Comparison of ENCODE assay signal across 13 cellular contexts in genomic region chr9:110029815-110030480, GRCh38.
DNase-seq lines count a peak whose midpoint lies in the region; ATAC-seq, FAIRE-seq and TF ChIP-seq lines count a peak whose summit lies in the region.
"Had no signal": no experiment of that assay in that cellular context is flagged by ENCODE, and none has a peak within 500 bp of the region (broad histone marks: within the 10 kb centered on the region; RNA-seq: fewer than 3 reads in every experiment).

No MANE protein-coding gene starts in this region.

- H3K4me1 ChIP-seq in CD4-positive, CD25-positive, alpha-beta regulatory T cell (ENCODE audit: control insufficient read depth, insufficient read depth, low read length, poor library complexity, severe bottlenecking) = peaks cover 18% of the 10 kb centered on the region
- peaks cover 10% of the 10 kb centered on the region for H3K4me1 ChIP-seq in Loucy (ENCODE audit: insufficient read depth, low read length, poor library complexity, severe bottlenecking)
- peaks cover 57% of the 10 kb centered on the region for H3K4me1 ChIP-seq in endothelial cell of umbilical vein (ENCODE audit: control insufficient read depth, extremely low read depth, insufficient read depth, low read length)
- H3K4me1 ChIP-seq in neural progenitor cell = peaks cover 38% of the 10 kb centered on the region
- H3K4me1 ChIP-seq: pancreas had no signal

- no peaks in the 10 kb centered on the region for H3K36me3 Mint-ChIP-seq in CD4-positive, CD25-positive, alpha-beta regulatory T cell
- no peaks in the 10 kb centered on the region for H3K36me3 Mint-ChIP-seq in neural progenitor cell
- H3K36me3 Mint-ChIP-seq: IgD-negative memory B cell had no signal

- H3K27me3 Mint-ChIP-seq in CD4-positive, CD25-positive, alpha-beta regulatory T cell = no peaks in the 10 kb centered on the region
- H3K27me3 Mint-ChIP-seq in neural progenitor cell (ENCODE audit: insufficient read depth, low read depth) = peaks cover 2% of the 10 kb centered on the region
- H3K27me3 Mint-ChIP-seq: IgD-negative memory B cell had no signal

- FAIRE-seq in endothelial cell of umbilical vein (lab: Jason Lieb, UNC) = no peak
- FAIRE-seq: frontal cortex, pancreas had no signal

- TSS peak; percentile 63 for BruUV-seq in endothelial cell of umbilical vein (replicated peaks; lab: Mats Ljungman, UMichigan)

- no peaks in the 10 kb centered on the region for H3K9me1 ChIP-seq in endothelial cell of umbilical vein (replicated peaks; ENCODE audit: control insufficient read depth, extremely low read depth, insufficient read depth, low read length)

- H3K27me3 ChIP-seq in CD4-positive, CD25-positive, alpha-beta regulatory T cell (ENCODE audit: control insufficient read depth, insufficient read depth, low read length) = no peaks in the 10 kb centered on the region
- H3K27me3 ChIP-seq in Loucy (ENCODE audit: insufficient read depth, low read length, poor library complexity, severe bottlenecking) (no peaks in the 10 kb centered on the region), endothelial cell of umbilical vein (ENCODE audit: control insufficient read depth in 2 of 2, insufficient read depth in 2 of 2, low read length in 2 of 2) (no peaks in the 10 kb centered on the region), neural progenitor cell (no peaks in the 10 kb centered on the region)
- H3K27me3 ChIP-seq: pancreas had no signal

- peak overlapping the region; percentile 13 to 72 (median 49) for H3K4me3 Mint-ChIP-seq in CD4-positive, CD25-positive, alpha-beta regulatory T cell
- H3K4me3 Mint-ChIP-seq in neural progenitor cell = no peak overlapping the region
- H3K4me3 Mint-ChIP-seq: IgD-negative memory B cell had no signal

- H3K9ac ChIP-seq in Loucy (ENCODE audit: low read depth, low read length, poor library complexity, severe bottlenecking) (no peak overlapping the region), endothelial cell of umbilical vein (replicated peaks; ENCODE audit: extremely low read depth, insufficient read depth, low read length) (peak overlapping the region; percentile 81), neural progenitor cell (no peak overlapping the region)

- H3K79me2 ChIP-seq in Loucy (ENCODE audit: insufficient read depth, low read length) (no peaks in the 10 kb centered on the region), endothelial cell of umbilical vein (ENCODE audit: control insufficient read depth, insufficient read depth, low read length) (no peaks in the 10 kb centered on the region), neural progenitor cell (ENCODE audit: low read depth) (no peaks in the 10 kb centered on the region)

- TF ChIP-seq CTCF in Loucy (conservative IDR thresholded peaks at IDR 0.05; ENCODE audit: low read length) (no peak), endothelial cell of umbilical vein (IDR thresholded peaks at IDR 0.05; ENCODE audit: extremely low read depth in 1 of 2, insufficient read depth in 1 of 2, low read depth in 1 of 2, low read length in 2 of 2) (no peak), neural progenitor cell (IDR thresholded peaks at IDR 0.05) (no peak)

- H3F3A ChIP-seq in Loucy (ENCODE audit: low read depth) (no peaks in the 10 kb centered on the region), neural progenitor cell (ENCODE audit: low read depth) (peaks cover 20% of the 10 kb centered on the region)

- intact Hi-C loops in endothelial cell of umbilical vein (cut with micrococcal nuclease) = loop anchor here (1.0 kb wide), 3 partner anchors 18 to 123 kb away; no protein-coding TSS in a partner anchor

- dilution Hi-C loops in endothelial cell of umbilical vein (cut with MboI; ENCODE audit: extremely low pct_ligation_motif_present, low sequenced_read_pairs) = no loop called here

- no peak overlapping the region for H2AFZ ChIP-seq in Loucy (ENCODE audit: low read length)
- no peak overlapping the region for H2AFZ ChIP-seq in endothelial cell of umbilical vein (ENCODE audit: low read depth, low read length)
- peak overlapping the region; percentile 8 for H2AFZ ChIP-seq in neural progenitor cell (replicated peaks)

- no peaks in the 10 kb centered on the region for H3K36me3 ChIP-seq in CD4-positive, CD25-positive, alpha-beta regulatory T cell (ENCODE audit: control insufficient read depth, insufficient read depth, low read length)
- H3K36me3 ChIP-seq in Loucy (ENCODE audit: insufficient read depth, low read length) (no peaks in the 10 kb centered on the region), endothelial cell of umbilical vein (ENCODE audit: control insufficient read depth in 2 of 2, extremely low read depth in 1 of 2, insufficient read depth in 2 of 2, low read length in 2 of 2) (no peaks in the 10 kb centered on the region), neural progenitor cell (no peaks in the 10 kb centered on the region)
- H3K36me3 ChIP-seq: pancreas had no signal

- peaks cover 17 to 25% (median 19%) of the 10 kb centered on the region in 4 donors for H3K4me1 Mint-ChIP-seq in CD4-positive, CD25-positive, alpha-beta regulatory T cell
- H3K4me1 Mint-ChIP-seq in neural progenitor cell = peaks cover 40% of the 10 kb centered on the region

- POLR2A ChIA-PET in endothelial cell of umbilical vein (lab: Charles Lee) = interaction anchor here (1.0 to 2.8 kb wide), 5 partner anchors 14 to 123 kb away, joined by 3 to 16 read pairs (median 8); no protein-coding TSS in a partner anchor

- H3K9me2 ChIP-seq in Loucy (replicated peaks; ENCODE audit: low read depth, low read length) = no peaks in the 10 kb centered on the region

- peak in 2 of 3 donors; percentile 16 to 46 for DNase-seq in CD4-positive, CD25-positive, alpha-beta regulatory T cell
- DNase-seq in endothelial cell of umbilical vein (ENCODE audit: low read depth, low spot score) (peak; percentile 39), neural progenitor cell (ENCODE audit: low spot score) (no peak), substantia nigra (lab: John Stamatoyannopoulos, UW) (no peak), D341Med (ENCODE audit: low spot score) (no peak)
- DNase-seq: activated CD8-positive, alpha-beta memory T cell treated with anti-CD3 and anti-CD28 coated beads, Interleukin-2, amount 50 U/mL, for 48 hours; NCI-H1436 treated with DMSO at 0.1 percent for 48 hours had no signal

- ATAC-seq in CD4-positive, CD25-positive, alpha-beta regulatory T cell (ENCODE audit: low read depth in 2 of 2) = no peak
- ATAC-seq in HG02970 (IDR thresholded peaks at IDR 0.05; ENCODE audit: low FRiP score, unreplicated experiment) (no peak), GM18505 (IDR thresholded peaks at IDR 0.05; ENCODE audit: unreplicated experiment) (no peak)

- TF ChIP-seq POLR2A in endothelial cell of umbilical vein (IDR thresholded peaks at IDR 0.05; ENCODE audit: low read depth, low read length) (no peak), GM18505 (IDR thresholded peaks at IDR 0.05; ENCODE audit: borderline replicate concordance, extremely low read depth, insufficient read depth, insufficient read length) (no peak)

- CTCF ChIA-PET in endothelial cell of umbilical vein (lab: Charles Lee) = interaction anchor here (1.0 to 3.3 kb wide), 12 partner anchors 14 to 127 kb away, joined by 3 to 25 read pairs (median 6); no protein-coding TSS in a partner anchor

- H3K27ac ChIP-seq in CD4-positive, CD25-positive, alpha-beta regulatory T cell (ENCODE audit: insufficient read depth, low read length, poor library complexity, severe bottlenecking) = no peak overlapping the region
- H3K27ac ChIP-seq in endothelial cell of umbilical vein (ENCODE audit: insufficient read depth, low read depth, low read length) = peak overlapping the region; percentile 97
- no peak overlapping the region for H3K27ac ChIP-seq in neural progenitor cell
- no peak overlapping the region for H3K27ac ChIP-seq in substantia nigra (ENCODE audit: low read depth, low read length, poor library complexity, severe bottlenecking)
- H3K27ac ChIP-seq: pancreas had no signal

- H4K20me1 ChIP-seq in Loucy (ENCODE audit: insufficient read depth, low read length, poor library complexity, severe bottlenecking) (no peaks in the 10 kb centered on the region), endothelial cell of umbilical vein (replicated peaks; ENCODE audit: control insufficient read depth, extremely low read depth, insufficient read depth, low read length) (no peaks in the 10 kb centered on the region), neural progenitor cell (ENCODE audit: low read depth) (no peaks in the 10 kb centered on the region)

- no peaks in the 10 kb centered on the region for H3K9me3 Mint-ChIP-seq in CD4-positive, CD25-positive, alpha-beta regulatory T cell
- peaks cover 9% of the 10 kb centered on the region for H3K9me3 Mint-ChIP-seq in neural progenitor cell
- H3K9me3 Mint-ChIP-seq: IgD-negative memory B cell had no signal

- peak overlapping the region; percentile 23 for H3K4me3 ChIP-seq in CD4-positive, CD25-positive, alpha-beta regulatory T cell (ENCODE audit: low read depth, low read length)
- H3K4me3 ChIP-seq in Loucy (ENCODE audit: low read length, poor library complexity, severe bottlenecking) = no peak overlapping the region
- peak overlapping the region in 1 of 3 experiments; percentile 1 for H3K4me3 ChIP-seq in endothelial cell of umbilical vein (replicated peaks in 1 of 3; ENCODE audit: insufficient read depth in 1 of 3, low read depth in 1 of 3, low read length in 3 of 3)
- H3K4me3 ChIP-seq in neural progenitor cell = no peak overlapping the region
- H3K4me3 ChIP-seq: pancreas had no signal

- H3K4me2 ChIP-seq in Loucy (ENCODE audit: low read depth, low read length, poor library complexity, severe bottlenecking) (peak overlapping the region; percentile 11), endothelial cell of umbilical vein (ENCODE audit: insufficient read depth, low read length) (peak overlapping the region; percentile 47), neural progenitor cell (no peak overlapping the region)

- no peaks in the 10 kb centered on the region for H3K9me3 ChIP-seq in CD4-positive, CD25-positive, alpha-beta regulatory T cell (ENCODE audit: control insufficient read depth in 2 of 2, low read length in 2 of 2)
- no peaks in the 10 kb centered on the region for H3K9me3 ChIP-seq in Loucy (ENCODE audit: insufficient read depth, low read depth, low read length)
- no peaks in the 10 kb centered on the region for H3K9me3 ChIP-seq in endothelial cell of umbilical vein (replicated peaks; ENCODE audit: control insufficient read depth, insufficient read depth, low read length)
- H3K9me3 ChIP-seq in neural progenitor cell (ENCODE audit: low read depth) = no peaks in the 10 kb centered on the region
- H3K9me3 ChIP-seq: pancreas had no signal

- peak overlapping the region; percentile 4 to 66 (median 15) for H3K27ac Mint-ChIP-seq in CD4-positive, CD25-positive, alpha-beta regulatory T cell
- no peak overlapping the region for H3K27ac Mint-ChIP-seq in neural progenitor cell
- H3K27ac Mint-ChIP-seq: IgD-negative memory B cell had no signal

TF ChIP-seq in endothelial cell of umbilical vein, 7 proteins besides CTCF, POLR2A, EP300 and RAD21 (continues in another document):
- TF ChIP-seq GATA2 (IDR thresholded peaks at IDR 0.05; ENCODE audit: insufficient read depth, insufficient read length, low read depth, low read length) (peak; percentile 26), POLR2AphosphoS5 (IDR thresholded peaks at IDR 0.05; ENCODE audit: insufficient read depth, low read depth, low read length) (no peak), MYC (IDR thresholded peaks at IDR 0.05; ENCODE audit: low read depth, low read length) (no peak), FOS (IDR thresholded peaks at IDR 0.05; ENCODE audit: borderline replicate concordance, insufficient read depth, low read length) (no peak)

Comparison
In these comparisons a context has a peak if more than half of its experiments do, and no peak if none do; other contexts are left out.
1. DNase-seq: peak in CD4-positive, CD25-positive, alpha-beta regulatory T cell (2 of 3) and endothelial cell of umbilical vein (single experiment); none in neural progenitor cell (single experiment), substantia nigra (0 of 49) and D341Med (single experiment).